11 cellular contexts compared by ENCODE assay signal in genomic region chr1:202134645-202135172, GRCh38. TPM values are rescaled to one million over a fixed set of nuclear protein-coding genes. Genes with fewer than 3 reads are reported as not detected.
DNase-seq lines count a peak whose midpoint lies in the region; ATAC-seq and TF ChIP-seq lines count a peak whose summit lies in the region.
"Had no signal": no experiment of that assay in that cellular context is flagged by ENCODE, and none has a peak within 500 bp of the region (broad histone marks: within the 10 kb centered on the region; RNA-seq: fewer than 3 reads in every experiment).

No MANE protein-coding gene starts in this region.

- peak; percentile 52 for DNase-seq in DMS 273 (lab: John Stamatoyannopoulos, UW; ENCODE audit: unreplicated experiment)
- DNase-seq in DMS 273 treated with DMSO at 0.1 percent for 48 hours (lab: John Stamatoyannopoulos, UW), result no peak
- no peak for DNase-seq in naive thymus-derived CD4-positive, alpha-beta T cell
- no peak for DNase-seq in upper lobe of left lung
- no peak for DNase-seq in MG63
- no peak for DNase-seq in SHP77 (lab: John Stamatoyannopoulos, UW)
- DNase-seq: SIG-M5 had no signal

- no peaks in the 10 kb centered on the region for H3K9me3 Mint-ChIP-seq in naive thymus-derived CD4-positive, alpha-beta T cell
- H3K9me3 Mint-ChIP-seq: CD8-positive, alpha-beta T cell; stimulated activated naive CD8-positive, alpha-beta T cell treated with anti-CD3 and anti-CD28 coated beads, Interleukin-15, Interleukin-2, amounts not matched to agents 100 ng/mL and 50 ng/mL, for 24 hours had no signal

- no peaks in the 10 kb centered on the region for H3K27me3 Mint-ChIP-seq in naive thymus-derived CD4-positive, alpha-beta T cell
- H3K27me3 Mint-ChIP-seq: stimulated activated naive CD8-positive, alpha-beta T cell treated with anti-CD3 and anti-CD28 coated beads, Interleukin-15, Interleukin-2, amounts not matched to agents 100 ng/mL and 50 ng/mL, for 24 hours had no signal

- no peaks in the 10 kb centered on the region for H3K9me3 ChIP-seq in naive thymus-derived CD4-positive, alpha-beta T cell (ENCODE audit: control insufficient read depth in 2 of 3, low read length in 3 of 3)
- H3K9me3 ChIP-seq in upper lobe of left lung (no peaks in the 10 kb centered on the region), MG63 (no peaks in the 10 kb centered on the region)
- H3K9me3 ChIP-seq: gastrocnemius medialis had no signal

- CTCF ChIA-PET in naive thymus-derived CD4-positive, alpha-beta T cell (lab: Charles Lee), result interaction anchor here (0.5 to 2.9 kb wide), 7 partner anchors 11 to 239 kb away, joined by 3 to 12 read pairs (median 5); partner anchors contain the start of genes GPR37L1 and PTPN7

- peak overlapping the region in 1 of 9 donors; percentile 62 for H3K27ac Mint-ChIP-seq in naive thymus-derived CD4-positive, alpha-beta T cell
- H3K27ac Mint-ChIP-seq: CD8-positive, alpha-beta T cell; stimulated activated naive CD8-positive, alpha-beta T cell treated with anti-CD3 and anti-CD28 coated beads, Interleukin-15, Interleukin-2, amounts not matched to agents 100 ng/mL and 50 ng/mL, for 24 hours had no signal

- H3K4me3 Mint-ChIP-seq in naive thymus-derived CD4-positive, alpha-beta T cell, result no peak overlapping the region
- H3K4me3 Mint-ChIP-seq: CD8-positive, alpha-beta T cell; stimulated activated naive CD8-positive, alpha-beta T cell treated with anti-CD3 and anti-CD28 coated beads, Interleukin-15, Interleukin-2, amounts not matched to agents 100 ng/mL and 50 ng/mL, for 24 hours had no signal

- H3K4me1 ChIP-seq in naive thymus-derived CD4-positive, alpha-beta T cell (ENCODE audit: control insufficient read depth in 2 of 2, insufficient read depth in 2 of 2, low read length in 2 of 2), result no peaks in the 10 kb centered on the region
- H3K4me1 ChIP-seq in upper lobe of left lung, result peaks cover 27 to 37% (median 30%) of the 10 kb centered on the region in 4 donors

- POLR2A ChIA-PET in naive thymus-derived CD4-positive, alpha-beta T cell (lab: Charles Lee), result interaction anchor here (2.7 kb wide), 1 partner anchor 9 kb away, joined by 6 read pairs; no protein-coding TSS in a partner anchor

- no peaks in the 10 kb centered on the region for H3K27me3 ChIP-seq in naive thymus-derived CD4-positive, alpha-beta T cell (ENCODE audit: control insufficient read depth in 2 of 2, insufficient read depth in 2 of 2, low read length in 2 of 2)
- H3K27me3 ChIP-seq in upper lobe of left lung, result no peaks in the 10 kb centered on the region
- H3K27me3 ChIP-seq in MG63, result no peaks in the 10 kb centered on the region
- H3K27me3 ChIP-seq: gastrocnemius medialis had no signal

- peak; percentile 8 for ATAC-seq in naive thymus-derived CD4-positive, alpha-beta T cell
- ATAC-seq in upper lobe of left lung (ENCODE audit: low FRiP score in 2 of 2), result no peak

- H3K4me1 Mint-ChIP-seq in naive thymus-derived CD4-positive, alpha-beta T cell, result peaks cover 4 to 15% (median 8%) of the 10 kb centered on the region in 7 donors

- H3K4me3 ChIP-seq in naive thymus-derived CD4-positive, alpha-beta T cell (ENCODE audit: low read length), result no peak overlapping the region
- H3K4me3 ChIP-seq in upper lobe of left lung (no peak overlapping the region), MG63 (no peak overlapping the region)
- H3K4me3 ChIP-seq: gastrocnemius medialis had no signal

- no peak for TF ChIP-seq POLR2A in upper lobe of left lung (IDR thresholded peaks at IDR 0.05)

- intact Hi-C loops in naive thymus-derived CD4-positive, alpha-beta T cell (cut with micrococcal nuclease), result loop anchor here (1.0 to 5.0 kb wide), 5 partner anchors 9 to 238 kb away; partner anchors contain the start of gene TIMM17A (in 1 of the 2)

- WGBS in upper lobe of left lung, 2 donors, result 75 to 90% methylated on average over 11 to 13 of the region's 13 CpGs

- no peak for TF ChIP-seq EP300 in upper lobe of left lung (IDR thresholded peaks at IDR 0.05)

- H3K36me3 Mint-ChIP-seq in naive thymus-derived CD4-positive, alpha-beta T cell, result peaks cover 0 to 13% (median 0%) of the 10 kb centered on the region in 5 donors

- TF ChIP-seq CTCF in upper lobe of left lung (IDR thresholded peaks at IDR 0.05), result no peak

- peaks cover 6 to 54% (median 7%) of the 10 kb centered on the region in 3 experiments for H3K36me3 ChIP-seq in naive thymus-derived CD4-positive, alpha-beta T cell (ENCODE audit: control insufficient read depth in 2 of 3, insufficient read depth in 3 of 3, low read length in 3 of 3)
- H3K36me3 ChIP-seq in upper lobe of left lung, result peaks cover 9 to 66% (median 55%) of the 10 kb centered on the region in 4 donors
- H3K36me3 ChIP-seq in MG63, result peaks cover 41% of the 10 kb centered on the region

- H3K27ac ChIP-seq in naive thymus-derived CD4-positive, alpha-beta T cell (ENCODE audit: low read depth, low read length), result no peak overlapping the region
- peak overlapping the region; percentile 32 to 88 (median 86) for H3K27ac ChIP-seq in upper lobe of left lung
- H3K27ac ChIP-seq: gastrocnemius medialis had no signal

RNA-seq across cellular contexts. Expression of gene ARL8A, which starts 9.8 kb away (rescaled TPM):
- 10 to 100 TPM; 38.2 to 99.4 (median 54.3) TPM for total RNA-seq in naive thymus-derived CD4-positive, alpha-beta T cell
- polyA plus RNA-seq in naive thymus-derived CD4-positive, alpha-beta T cell, result 1 to 10 TPM; 5.5 to 6.3 TPM
- total RNA-seq in upper lobe of left lung, result 10 to 100 TPM; 65.7 to 96.3 (median 88.4) TPM
- 21.3 and 35.5 TPM in 2 replicates for total RNA-seq in MG63 (2014; rRNA removed; shearing (Covaris generic); ENCODE audit: low replicate concordance)

RNA-seq across cellular contexts. Expression of gene GPR37L1, which starts 12.0 kb away (rescaled TPM):
- not detected for total RNA-seq in naive thymus-derived CD4-positive, alpha-beta T cell
- under 1 TPM; 0.02 to 0.09 TPM for polyA plus RNA-seq in naive thymus-derived CD4-positive, alpha-beta T cell
- total RNA-seq in upper lobe of left lung, result under 1 TPM in 3 of 6 donors, not detected in 3; under 0.01 to 0.07 (median 0.03) TPM
- total RNA-seq in MG63 (2014; rRNA removed; shearing (Covaris generic); ENCODE audit: low replicate concordance), result not detected in 2 replicates
- total RNA-seq: CD8-positive, alpha-beta T cell had no signal

RNA-seq across cellular contexts. Expression of gene PTPN7, which starts 25.7 kb away (rescaled TPM):
- total RNA-seq in naive thymus-derived CD4-positive, alpha-beta T cell, result 100 to 1,000 TPM in 2 of 5 experiments, 10 to 100 TPM in 3; 43.2 to 258 (median 97.0) TPM
- polyA plus RNA-seq in naive thymus-derived CD4-positive, alpha-beta T cell, result 10 to 100 TPM; 40.4 to 78.6 TPM
- 1 to 10 TPM; 4.6 to 9.3 (median 7.7) TPM for total RNA-seq in upper lobe of left lung
- not detected in 2 replicates for total RNA-seq in MG63 (2014; rRNA removed; shearing (Covaris generic); ENCODE audit: low replicate concordance)
- total RNA-seq: A172 had no signal

RNA-seq across cellular contexts. Expression of gene LGR6, which starts 58.9 kb away (rescaled TPM):
- 1 to 10 TPM in 1 of 5 experiments, under 1 TPM in 3, not detected in 1; 0.16 to 5.8 (median 0.67) TPM for total RNA-seq in naive thymus-derived CD4-positive, alpha-beta T cell
- under 1 TPM; 0.22 to 0.29 TPM for polyA plus RNA-seq in naive thymus-derived CD4-positive, alpha-beta T cell
- 1 to 10 TPM in 3 of 6 donors, under 1 TPM in 3; 0.46 to 5.2 (median 1.1) TPM for total RNA-seq in upper lobe of left lung
- total RNA-seq in MG63 (2014; rRNA removed; shearing (Covaris generic); ENCODE audit: low replicate concordance), result not detected in 2 replicates
- total RNA-seq: A172 had no signal

Comparison
In these comparisons a context has a peak if more than half of its experiments do, and no peak if none do; other contexts are left out.
1. RNA of gene PTPN7, which starts 25.7 kb away (total RNA-seq): 43.2 to 258 TPM in naive thymus-derived CD4-positive, alpha-beta T cell; 4.6 to 9.3 TPM in upper lobe of left lung and not detected in MG63; every median in the first group is over 4 times any median in the second.